In the genomic region with DNA sequence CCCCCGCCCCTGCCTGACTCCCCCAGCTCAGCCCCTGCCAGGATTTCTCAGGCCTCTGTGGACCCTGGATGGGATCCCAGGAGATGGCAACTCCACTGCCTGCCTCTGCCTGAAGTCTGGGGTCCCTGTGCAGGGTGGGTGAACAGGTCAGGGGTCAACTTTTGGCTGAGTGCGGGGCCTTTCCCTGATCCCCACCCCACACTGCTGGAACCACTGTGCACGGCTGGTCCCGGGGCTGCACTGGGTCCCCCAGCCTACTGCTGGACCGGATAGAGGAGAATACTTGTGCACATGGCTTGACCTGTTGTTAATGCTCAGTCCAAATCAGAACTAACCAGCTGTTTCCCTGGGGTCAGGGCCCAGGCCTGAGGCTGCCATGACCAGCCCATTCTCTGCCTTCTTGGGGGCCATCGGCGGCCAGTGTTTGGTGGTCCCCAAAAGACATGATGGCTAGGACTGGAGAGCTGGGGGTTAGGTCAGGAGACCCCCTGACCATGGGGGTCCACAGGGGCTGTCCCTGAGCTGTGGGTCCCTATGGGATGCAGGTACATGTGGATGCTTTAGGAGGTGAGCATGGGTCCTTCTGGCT, we compare ENCODE assay signal across 18 cellular contexts. TPM values are rescaled to one million over a fixed set of nuclear protein-coding genes. Genes with fewer than 3 reads are reported as not detected.
DNase-seq lines count a peak whose midpoint lies in the region; ATAC-seq, FAIRE-seq and TF ChIP-seq lines count a peak whose summit lies in the region.
"Had no signal": no experiment of that assay in that cellular context is flagged by ENCODE, and none has a peak within 500 bp of the region (broad histone marks: within the 10 kb centered on the region; RNA-seq: fewer than 3 reads in every experiment).

No MANE protein-coding gene starts in this region.

- H3K9ac ChIP-seq in kidney (ENCODE audit: low read length in 2 of 2) = no peak overlapping the region
- H3K9ac ChIP-seq: BLaER1 treated with 17β-estradiol and CSF1 and Interleukin-3, amounts not matched to agents 10 nM and 100 nM had no signal

- WGBS in aorta, 2 donors = 94 to 96% methylated on average over 7 of the region's 7 CpGs

- no peak for ATAC-seq in aorta (ENCODE audit: low FRiP score)
- ATAC-seq: HepG2 had no signal

- FAIRE-seq in kidney (lab: Jason Lieb, UNC) = no peak
- FAIRE-seq: G401.6, GM12892, H1, HepG2 had no signal

- H3K4me3 Mint-ChIP-seq in chondrocyte (ENCODE audit: unreplicated experiment) (no peak overlapping the region), nephron (peak overlapping the region in 2 of 3 experiments; percentile 18 to 24)
- H3K4me3 Mint-ChIP-seq: B cell, H9 had no signal

- peak; percentile 40 for DNase-seq in chondrocyte (ENCODE audit: low spot score)
- peak; percentile 60 for DNase-seq in kidney
- DNase-seq in aorta = peak; percentile 40 to 63
- DNase-seq in posterior vena cava (ENCODE audit: low spot score) = no peak
- no peak for DNase-seq in DMS79 treated with DMSO at 0.1 percent for 48 hours (lab: John Stamatoyannopoulos, UW)
- DNase-seq in SW 1271 (lab: John Stamatoyannopoulos, UW) = no peak
- DNase-seq: COR-L47, DMS 273 treated with DMSO at 0.1 percent for 48 hours, DMS53, H9 had no signal

- H3K4me1 ChIP-seq in kidney (ENCODE audit: control insufficient read depth in 1 of 2, insufficient read depth in 1 of 2, low read depth in 1 of 2, low read length in 2 of 2) = peaks cover 0 to 13% of the 10 kb centered on the region in 2 donors
- no peaks in the 10 kb centered on the region for H3K4me1 ChIP-seq in aorta (ENCODE audit: control insufficient read depth in 1 of 2, insufficient read depth in 2 of 2, low read length in 2 of 2)

- no peaks in the 10 kb centered on the region for H3K27me3 Mint-ChIP-seq in chondrocyte (ENCODE audit: low read depth)
- H3K27me3 Mint-ChIP-seq in nephron (ENCODE audit: low read depth) = peaks cover 4% of the 10 kb centered on the region

- no peaks in the 10 kb centered on the region for H3K27me3 ChIP-seq in aorta (ENCODE audit: control insufficient read depth in 1 of 2, insufficient read depth in 2 of 2, low read length in 1 of 2)
- H3K27me3 ChIP-seq: BLaER1 treated with 17β-estradiol and CSF1 and Interleukin-3, amounts not matched to agents 10 nM and 100 nM had no signal

- TF ChIP-seq CTCF in chondrocyte (IDR thresholded peaks at IDR 0.05) (no peak), kidney (IDR thresholded peaks at IDR 0.05; ENCODE audit: borderline replicate concordance, extremely low read depth, insufficient read depth) (no peak), nephron (IDR thresholded peaks at IDR 0.05; ENCODE audit: unreplicated experiment in 3 of 3) (no peak)

- H3K9me3 Mint-ChIP-seq in chondrocyte (ENCODE audit: low read depth) = no peaks in the 10 kb centered on the region
- no peaks in the 10 kb centered on the region for H3K9me3 Mint-ChIP-seq in nephron
- H3K9me3 Mint-ChIP-seq: CD8-positive, alpha-beta memory T cell had no signal

- intact Hi-C loops in kidney (cut with DNase I) = no loop called here
- intact Hi-C loops in aorta (cut with DNase I) = loop anchor here in 1 of 2 donors (5.0 kb wide), 1 partner anchor 188 kb away; no protein-coding TSS in a partner anchor
- intact Hi-C loops in posterior vena cava (cut with DNase I) = no loop called here

- H3K27ac Mint-ChIP-seq in chondrocyte (ENCODE audit: unreplicated experiment) (no peak overlapping the region), nephron (no peak overlapping the region)
- H3K27ac Mint-ChIP-seq: B cell, H9 had no signal

- H3K36me3 ChIP-seq in kidney (ENCODE audit: control insufficient read depth in 1 of 2, insufficient read depth in 2 of 2, low read length in 2 of 2) (no peaks in the 10 kb centered on the region), aorta (ENCODE audit: control insufficient read depth in 1 of 2, insufficient read depth in 2 of 2, low read length in 1 of 2) (no peaks in the 10 kb centered on the region)
- H3K36me3 ChIP-seq: BLaER1 treated with 17β-estradiol and CSF1 and Interleukin-3, amounts not matched to agents 10 nM and 100 nM had no signal

- peaks cover 11% of the 10 kb centered on the region for H3K4me1 Mint-ChIP-seq in chondrocyte (ENCODE audit: low read depth)
- peaks cover 8% of the 10 kb centered on the region for H3K4me1 Mint-ChIP-seq in nephron

- H3K27ac ChIP-seq in kidney (ENCODE audit: low read depth in 2 of 2, low read length in 2 of 2) = no peak overlapping the region
- no peak overlapping the region for H3K27ac ChIP-seq in aorta (ENCODE audit: low read depth in 1 of 2, low read length in 2 of 2)

- H3K4me3 ChIP-seq in kidney (ENCODE audit: low read length in 2 of 2) (no peak overlapping the region), aorta (ENCODE audit: low read length in 2 of 2) (no peak overlapping the region)
- H3K4me3 ChIP-seq: BLaER1 treated with 17β-estradiol and CSF1 and Interleukin-3, amounts not matched to agents 10 nM and 100 nM had no signal

- no peaks in the 10 kb centered on the region for H3K9me3 ChIP-seq in kidney (ENCODE audit: control insufficient read depth in 1 of 2, low read length in 2 of 2)
- no peaks in the 10 kb centered on the region for H3K9me3 ChIP-seq in aorta (ENCODE audit: control insufficient read depth, low read length)
- H3K9me3 ChIP-seq: BLaER1 treated with 17β-estradiol and CSF1 and Interleukin-3, amounts not matched to agents 10 nM and 100 nM had no signal

- H3K36me3 Mint-ChIP-seq in chondrocyte (ENCODE audit: low read depth) (no peaks in the 10 kb centered on the region), nephron (ENCODE audit: low read depth) (no peaks in the 10 kb centered on the region)
- H3K36me3 Mint-ChIP-seq: CD8-positive, alpha-beta memory T cell had no signal

RNA-seq across cellular contexts. Expression of a gene that starts 19.2 kb away (rescaled TPM):
- total RNA-seq in chondrocyte (4.2 to 6.3 TPM (median 4.6 TPM) in 3 replicates), kidney (10.0 TPM), aorta (1 to 10 TPM; 7.2 to 9.7 TPM), posterior vena cava (1 to 10 TPM; 5.6 to 6.2 TPM)
- polyA plus RNA-seq in kidney (ENCODE audit: insufficient read depth, low read depth, low replicate concordance) (1.3 TPM), aorta (1 to 10 TPM; 1.8 to 2.8 TPM)

Comparison
In these comparisons a context has a peak if more than half of its experiments do, and no peak if none do; other contexts are left out.
1. DNase-seq: peak in chondrocyte (single experiment), kidney (single experiment) and aorta (2 of 2); none in posterior vena cava (single experiment), DMS79 treated with DMSO at 0.1 percent for 48 hours (single experiment) and SW 1271 (0 of 2).